In genomic region chrX:23756165-23756564, GRCh38 we compare ENCODE assay signal across 8 cellular contexts. TPM values are rescaled to one million over a fixed set of nuclear protein-coding genes. Genes with fewer than 3 reads are reported as not detected.
DNase-seq lines count a peak whose midpoint lies in the region; ATAC-seq and TF ChIP-seq lines count a peak whose summit lies in the region.

No MANE protein-coding gene starts in this region.

- H3K36me3 Mint-ChIP-seq in nephron (ENCODE audit: low read depth) = no peaks in the 10 kb centered on the region

- H3K4me1 ChIP-seq in tibial nerve = no peaks in the 10 kb centered on the region

- no peaks in the 10 kb centered on the region for H3K27me3 ChIP-seq in tibial nerve

- peak; percentile 74 for ATAC-seq in HG02870 (IDR thresholded peaks at IDR 0.05; ENCODE audit: unreplicated experiment)

- no peaks in the 10 kb centered on the region for H3K36me3 ChIP-seq in tibial nerve

- TF ChIP-seq EP300 in tibial nerve (IDR thresholded peaks at IDR 0.05) = no peak

- no peak overlapping the region for H3K4me3 Mint-ChIP-seq in nephron

- H3K4me3 ChIP-seq in epithelial cell of esophagus (ENCODE audit: low read length) = no peak overlapping the region
- H3K4me3 ChIP-seq in tibial nerve = no peak overlapping the region

- no peaks in the 10 kb centered on the region for H3K27me3 Mint-ChIP-seq in nephron (ENCODE audit: low read depth)

- H3K9me3 Mint-ChIP-seq in nephron = no peaks in the 10 kb centered on the region

- no peak overlapping the region for H3K27ac ChIP-seq in tibial nerve

- peak; percentile 48 for DNase-seq in NCI-H345 (lab: John Stamatoyannopoulos, UW)
- no peak for DNase-seq in NCI-H345 treated with DMSO at 0.1 percent for 48 hours (lab: John Stamatoyannopoulos, UW; ENCODE audit: unreplicated experiment)
- peak; percentile 35 to 78 for DNase-seq in NCI-H526 (lab: John Stamatoyannopoulos, UW)
- DNase-seq in activated CD4-positive, alpha-beta T cell treated with anti-CD3 and anti-CD28 coated beads, Interleukin-2, amount 50 U/mL, for 4 hours = peak; percentile 59 to 61
- DNase-seq in epithelial cell of esophagus (ENCODE audit: low read depth) = peak; percentile 50
- DNase-seq in tibial nerve (ENCODE audit: low spot score in 2 of 2) = peak; percentile 15 to 63

- WGBS in tibial nerve, 2 donors = 3 to 6% methylated on average over 4 of the region's 4 CpGs

- no peaks in the 10 kb centered on the region for H3K9me3 ChIP-seq in tibial nerve

- no peak for TF ChIP-seq POLR2A in tibial nerve (IDR thresholded peaks at IDR 0.05)

- TF ChIP-seq CTCF in epithelial cell of esophagus (IDR thresholded peaks at IDR 0.05; ENCODE audit: insufficient read depth, low read depth, low read length, missing control alignments) = peak; percentile 56
- TF ChIP-seq CTCF in nephron (IDR thresholded peaks at IDR 0.05; ENCODE audit: unreplicated experiment in 3 of 3) = peak; percentile 38 to 61 (median 46)
- TF ChIP-seq CTCF in tibial nerve (IDR thresholded peaks at IDR 0.05) = peak in 4 of 5 experiments; percentile 13 to 39 (median 38)

- H3K4me1 Mint-ChIP-seq in nephron = peaks cover 7% of the 10 kb centered on the region

- no peak overlapping the region for H3K27ac Mint-ChIP-seq in nephron

RNA-seq across cellular contexts. Expression of gene ACOT9, which starts 13.1 kb away (rescaled TPM):
- 10 to 100 TPM; 35.7 to 68.2 (median 43.1) TPM for total RNA-seq in tibial nerve

RNA-seq across cellular contexts. Expression of gene SAT1, which starts 26.8 kb away (rescaled TPM):
- total RNA-seq in tibial nerve = 1,000 to 10,000 TPM in 1 of 4 donors, 100 to 1,000 TPM in 3; 557 to 1,009 (median 639) TPM
